ENCODE assay signal across 26 cellular contexts in the genomic region with DNA sequence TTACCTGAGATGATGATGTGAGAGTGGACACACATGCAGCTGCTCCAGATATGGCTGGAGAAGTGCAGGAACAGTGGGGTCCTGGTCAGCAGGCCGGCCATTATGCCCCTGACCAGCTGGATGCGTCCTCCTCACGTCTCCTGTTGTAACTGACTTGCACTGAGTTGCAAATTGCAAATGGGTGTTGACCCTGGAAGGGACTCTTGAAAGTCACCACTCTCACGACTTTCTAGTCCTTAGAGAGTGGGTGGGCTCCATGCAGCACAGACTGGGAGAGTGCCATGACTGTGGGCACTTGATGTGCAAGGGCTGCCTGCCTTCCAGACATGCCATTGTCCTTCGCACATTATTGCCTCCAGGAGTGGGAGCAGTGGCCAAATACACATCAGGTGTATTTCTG.
"Had no signal": no experiment of that assay in that cellular context is flagged by ENCODE, and none has a peak within 500 bp of the region (broad histone marks: within the 10 kb centered on the region; RNA-seq: fewer than 3 reads in every experiment).

No MANE protein-coding gene starts in this region.

- H3K27ac ChIP-seq: hepatocyte, left lung, pancreas, prostate gland, skin epidermis, upper lobe of left lung, vagina had no signal

- FAIRE-seq: bronchial epithelial cell, colon, pancreas had no signal

- H3K36me3 ChIP-seq: left lung, pancreas, prostate gland, upper lobe of left lung, vagina had no signal

- H3K27me3 ChIP-seq: gastroesophageal sphincter, hepatocyte, left lung, pancreas, upper lobe of left lung, vagina had no signal

- H3K4me3 ChIP-seq: gastroesophageal sphincter, hepatocyte, left lung, lung, pancreas, prostate gland, skin epidermis, upper lobe of left lung, vagina had no signal

- DNase-seq: activated CD4-positive, alpha-beta T cell treated with anti-CD3 and anti-CD28 coated beads, Interleukin-2, amount 50 U/mL, for 1 hour; activated CD8-positive, alpha-beta T cell treated with anti-CD3 and anti-CD28 coated beads for 36 hours; activated effector memory CD4-positive, alpha-beta T cell treated with Interleukin-2 at 50 U/mL for 16 hours; activated naive CD4-positive, alpha-beta T cell treated with Interleukin-2 at 50 U/mL for 16 hours; anterior cingulate cortex; effector CD8-positive, alpha-beta T cell; kidney glomerular epithelial cell; left lung; naive B cell; nucleus accumbens; pancreas; retina; stimulated activated CD4-positive, alpha-beta T cell treated with anti-CD3 and anti-CD28 coated beads, Interleukin-12 subunit alpha, Interleukin-12 subunit beta, amount 100 ng/mL, for 4 hours; stimulated activated CD4-positive, alpha-beta T cell treated with anti-CD3 and anti-CD28 coated beads, Interleukin-4, amount 100 ng/mL, for 1 hour; substantia nigra; upper lobe of left lung had no signal

- H2AFZ ChIP-seq: hepatocyte had no signal

- H3K4me1 ChIP-seq: left lung, pancreas, prostate gland, upper lobe of left lung had no signal

- H3K4me2 ChIP-seq: hepatocyte had no signal

- ATAC-seq: activated CD8-positive, alpha-beta T cell treated with anti-CD3 and anti-CD28 coated beads for 36 hours; gastroesophageal sphincter; left lung; pancreas; sciatic nerve; stimulated activated effector memory CD8-positive, alpha-beta T cell treated with anti-CD3 and anti-CD28 coated beads, Interleukin-12 subunit alpha, Interleukin-12 subunit beta, amount 100 ng/mL, for 72 hours had no signal

- H3K9me3 ChIP-seq: gastroesophageal sphincter, left lung, pancreas, prostate gland, upper lobe of left lung, vagina had no signal
